In the genomic region with DNA sequence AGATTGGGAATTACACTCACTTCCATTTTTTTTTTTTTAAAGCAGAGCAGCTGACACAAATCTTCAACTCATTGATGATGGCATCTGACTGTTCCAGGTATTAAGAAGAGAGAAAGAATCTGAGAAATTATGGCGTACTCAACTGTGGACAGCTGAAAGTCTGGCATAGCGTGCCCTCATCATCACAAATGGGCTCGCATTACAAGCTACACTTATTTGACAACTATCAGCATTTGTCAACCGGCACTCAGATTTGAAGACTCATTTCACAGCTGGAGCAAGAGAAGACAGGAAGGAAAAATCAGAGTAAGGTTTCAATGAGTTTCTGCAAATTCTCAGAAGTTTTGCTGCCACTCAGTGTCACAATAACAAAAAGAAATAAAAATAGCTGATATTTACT, we compare ENCODE assay signal across 22 cellular contexts.
"Had no signal": no experiment of that assay in that cellular context is flagged by ENCODE, and none has a peak within 500 bp of the region (broad histone marks: within the 10 kb centered on the region; RNA-seq: fewer than 3 reads in every experiment).

No MANE protein-coding gene starts in this region.

- H3K4me1 ChIP-seq: foreskin keratinocyte, left lung, lower lobe of right lung had no signal

- H3K27ac ChIP-seq: coronary artery, dorsolateral prefrontal cortex, esophagus muscularis mucosa, foreskin keratinocyte, heart right ventricle, left lung, lower lobe of right lung had no signal

- ATAC-seq: foreskin keratinocyte, heart right ventricle, left cardiac atrium, left lung, left ventricle myocardium superior, lower lobe of right lung, mucosa of descending colon had no signal

- FAIRE-seq: colon, endothelial cell of umbilical vein, frontal cortex, islet of Langerhans, keratinocyte had no signal

- H3K27me3 ChIP-seq: dorsolateral prefrontal cortex, esophagus muscularis mucosa, foreskin keratinocyte, heart right ventricle, left lung had no signal

- H3K9me3 ChIP-seq: esophagus muscularis mucosa, heart right ventricle, left lung, lower lobe of right lung, mucosa of descending colon had no signal

- H3K4me3 ChIP-seq: coronary artery, dorsolateral prefrontal cortex, esophagus muscularis mucosa, heart right ventricle, left lung, lower lobe of right lung, mucosa of descending colon had no signal

- H3K36me3 ChIP-seq: esophagus muscularis mucosa, lower lobe of right lung had no signal

- DNase-seq: dermis blood vessel endothelial cell; dorsolateral prefrontal cortex; effector CD4-positive, alpha-beta T cell; effector memory CD4-positive, alpha-beta T cell; foreskin keratinocyte; glutamatergic neuron; head of caudate nucleus; heart right ventricle; hippocampal formation; left cardiac atrium; left lung; left ventricle myocardium superior; lower lobe of right lung; mesenchymal stem cell; mucosa of descending colon had no signal
